19 cellular contexts compared by ENCODE assay signal in the genomic region with DNA sequence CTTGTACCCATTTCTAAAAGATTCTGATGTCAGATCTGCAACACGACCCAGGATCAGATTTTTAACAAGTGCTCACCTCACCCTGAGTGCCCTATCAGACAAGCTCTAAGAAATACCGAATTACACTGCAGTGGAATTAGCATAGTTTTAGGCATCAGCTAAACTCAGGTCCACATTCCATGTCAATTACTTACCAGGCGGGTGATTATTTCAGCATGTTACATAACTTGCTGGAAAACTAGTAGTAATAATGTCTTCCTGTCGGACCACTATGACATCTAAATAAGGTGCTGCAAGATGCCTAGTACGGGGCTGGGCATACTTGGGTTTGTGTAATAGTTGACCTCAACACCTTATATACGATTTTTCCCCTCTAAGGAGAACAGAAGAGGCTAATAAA. TPM values are rescaled to one million over a fixed set of nuclear protein-coding genes. Genes with fewer than 3 reads are reported as not detected.
"Had no signal": no experiment of that assay in that cellular context is flagged by ENCODE, and none has a peak within 500 bp of the region (broad histone marks: within the 10 kb centered on the region; RNA-seq: fewer than 3 reads in every experiment).

No MANE protein-coding gene starts in this region.

- H3K27ac ChIP-seq: RWPE1 had no signal

- DNase-seq: KBM-7, MV-4-11, NCI-H1048, NCI-H1105, NCI-H1417, NCI-H1436 treated with DMSO at 0.1 percent for 48 hours, NCI-H1694, NCI-H1930, NCI-H2081, NCI-H2107, NCI-H2227 treated with DMSO at 0.1 percent for 48 hours, NCI-H446, NCI-H510A, NCI-H524 treated with DMSO at 0.1 percent for 48 hours, NCI-H69, NCI-H774, SHP77 had no signal

RNA-seq across cellular contexts. Expression of a gene that starts 21.0 kb away (rescaled TPM):
- total RNA-seq: MCF 10A had no signal
